In the genomic region with DNA sequence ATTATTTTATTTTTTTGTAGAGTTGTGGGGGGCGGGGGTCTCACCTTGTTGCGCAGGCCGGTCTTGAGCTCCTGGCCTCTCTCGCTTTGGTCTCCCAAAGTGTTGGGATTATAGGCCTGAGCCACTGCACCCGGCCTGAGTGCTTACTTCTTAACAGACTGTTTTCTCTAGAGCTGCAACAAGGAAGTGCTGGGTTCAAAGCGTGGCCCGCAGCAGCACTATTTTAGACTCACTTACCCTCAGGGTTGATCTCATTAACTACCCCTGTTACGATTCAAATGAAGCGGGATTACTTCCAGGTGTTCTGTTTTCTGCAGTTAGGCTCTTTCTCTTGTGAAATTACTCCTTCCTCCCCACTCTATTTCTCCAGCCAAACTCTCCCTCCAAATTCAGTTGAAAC, we compare ENCODE assay signal across 31 cellular contexts. TPM values are rescaled to one million over a fixed set of nuclear protein-coding genes. Genes with fewer than 3 reads are reported as not detected.
"Had no signal": no experiment of that assay in that cellular context is flagged by ENCODE, and none has a peak within 500 bp of the region (broad histone marks: within the 10 kb centered on the region; RNA-seq: fewer than 3 reads in every experiment).

No MANE protein-coding gene starts in this region.

- H3K36me3 ChIP-seq: brain microvascular endothelial cell, esophagus muscularis mucosa, heart right ventricle, left ventricle myocardium inferior, ovary, transverse colon, uterus had no signal

- H3K27me3 ChIP-seq: brain microvascular endothelial cell, esophagus muscularis mucosa, foreskin keratinocyte, ovary, testis, transverse colon, uterus had no signal

- H3K9me3 Mint-ChIP-seq: activated CD4-positive, alpha-beta memory T cell treated with anti-CD3 and anti-CD28 coated beads, Interleukin-2, amount 10 ng/mL, durations not matched to agents 7 days and 5 days; activated CD4-positive, alpha-beta T cell treated with anti-CD3 and anti-CD28 coated beads, Interleukin-2, amount 10 ng/mL, durations not matched to agents 7 days and 5 days had no signal

- H3K4me1 Mint-ChIP-seq: activated CD4-positive, alpha-beta memory T cell treated with anti-CD3 and anti-CD28 coated beads, Interleukin-2, amount 10 ng/mL, durations not matched to agents 7 days and 5 days; naive B cell had no signal

- H3K27ac Mint-ChIP-seq: activated CD4-positive, alpha-beta memory T cell treated with anti-CD3 and anti-CD28 coated beads, Interleukin-2, amount 10 ng/mL, durations not matched to agents 7 days and 5 days; activated CD4-positive, alpha-beta T cell treated with anti-CD3 and anti-CD28 coated beads, Interleukin-2, amount 10 ng/mL, durations not matched to agents 7 days and 5 days; activated T-cell treated with anti-CD3 and anti-CD28 coated beads, Interleukin-2, amount 50 U/mL, for 24 hours; naive B cell; nephron progenitor cell; progenitor cell of endocrine pancreas had no signal

- H3K36me3 Mint-ChIP-seq: naive B cell had no signal

- H3K4me1 ChIP-seq: esophagus muscularis mucosa, heart right ventricle, left ventricle myocardium inferior, testis, transverse colon, uterus had no signal

- ATAC-seq: foreskin keratinocyte; heart right ventricle; sciatic nerve; stimulated activated naive CD8-positive, alpha-beta T cell treated with anti-CD3 and anti-CD28 coated beads, Interleukin-15, Interleukin-2, amounts not matched to agents 100 U/mL and 50 U/mL, for 24 hours had no signal

- H3K4me3 Mint-ChIP-seq: activated CD4-positive, alpha-beta memory T cell treated with anti-CD3 and anti-CD28 coated beads, Interleukin-2, amount 10 ng/mL, durations not matched to agents 7 days and 5 days; activated CD4-positive, alpha-beta T cell treated with anti-CD3 and anti-CD28 coated beads, Interleukin-2, amount 10 ng/mL, durations not matched to agents 7 days and 5 days; activated T-cell treated with anti-CD3 and anti-CD28 coated beads, Interleukin-2, amount 50 U/mL, for 24 hours; naive B cell; nephron progenitor cell had no signal

- DNase-seq: activated CD4-positive, alpha-beta memory T cell treated with anti-CD3 and anti-CD28 coated beads, Interleukin-2, amount 10 ng/mL, durations not matched to agents 7 days and 5 days; activated CD4-positive, alpha-beta T cell treated with anti-CD3 and anti-CD28 coated beads for 1 hour; activated CD4-positive, alpha-beta T cell treated with anti-CD3 and anti-CD28 coated beads, Interleukin-2, amount 10 ng/mL, durations not matched to agents 7 days and 5 days; activated CD8-positive, alpha-beta memory T cell treated with anti-CD3 and anti-CD28 coated beads, Interleukin-2, amount 50 U/mL, for 48 hours; activated gamma-delta T cell treated with Interleukin-2 at 50 U/mL for 16 hours; activated naive CD4-positive, alpha-beta T cell treated with anti-CD3 and anti-CD28 coated beads, Interleukin-2, amount 50 U/mL, for 16 hours; activated T-cell treated with anti-CD3 and anti-CD28 coated beads, Interleukin-2, amount 50 U/mL, for 24 hours; amniotic stem cell; brain microvascular endothelial cell; caudate nucleus; foreskin keratinocyte; heart right ventricle; left ventricle myocardium inferior; naive B cell; nephron progenitor cell; ovary; stimulated activated CD4-positive, alpha-beta T cell treated with anti-CD3 and anti-CD28 coated beads, Interleukin-12 subunit alpha, Interleukin-12 subunit beta, amount 100 ng/mL, for 4 hours; stimulated activated CD4-positive, alpha-beta T cell treated with anti-CD3 and anti-CD28 coated beads, Interleukin-4, amount 100 ng/mL, for 1 hour; stimulated activated naive CD8-positive, alpha-beta T cell treated with anti-CD3 and anti-CD28 coated beads, Interleukin-15, Interleukin-2, amounts not matched to agents 100 U/mL and 50 U/mL, for 24 hours; T1000; testis; transverse colon; uterus had no signal

- H3K9me3 ChIP-seq: esophagus muscularis mucosa, ovary, testis, transverse colon, uterus had no signal

- H3K4me3 ChIP-seq: esophagus muscularis mucosa, heart right ventricle, left ventricle myocardium inferior, lung, ovary, skin epidermis, testis, transverse colon, uterus had no signal

- H3K27ac ChIP-seq: brain microvascular endothelial cell, esophagus muscularis mucosa, foreskin keratinocyte, heart right ventricle, left ventricle myocardium inferior, ovary, skin epidermis, testis, transverse colon, uterus had no signal

RNA-seq across cellular contexts. Expression of gene A2ML1, which starts 8.7 kb away (rescaled TPM):
- total RNA-seq: activated CD4-positive, alpha-beta memory T cell treated with anti-CD3 and anti-CD28 coated beads, Interleukin-2, amount 10 ng/mL, durations not matched to agents 7 days and 5 days; activated CD4-positive, alpha-beta T cell treated with anti-CD3 and anti-CD28 coated beads, Interleukin-2, amount 10 ng/mL, durations not matched to agents 7 days and 5 days; astrocyte; chondrocyte; left ventricle myocardium inferior; renal cortical epithelial cell; transverse colon had no signal
